Comparison of ENCODE assay signal across 19 cellular contexts in genomic region chr22:26937213-26937612, GRCh38.
"Had no signal": no experiment of that assay in that cellular context is flagged by ENCODE, and none has a peak within 500 bp of the region (broad histone marks: within the 10 kb centered on the region; RNA-seq: fewer than 3 reads in every experiment).

No MANE protein-coding gene starts in this region.

- H3K4me3 ChIP-seq: heart left ventricle, prostate gland, right lobe of liver, spleen, transverse colon had no signal

- H3K4me1 ChIP-seq: heart left ventricle, prostate gland, right lobe of liver, spleen, transverse colon had no signal

- FAIRE-seq: frontal cortex, islet of Langerhans had no signal

- H3K36me3 ChIP-seq: brain microvascular endothelial cell, heart left ventricle, prostate gland, right lobe of liver, spleen, transverse colon had no signal

- H3K9me3 ChIP-seq: prostate gland, right lobe of liver, transverse colon had no signal

- H3K27ac ChIP-seq: brain microvascular endothelial cell, heart left ventricle, prostate gland, right lobe of liver, spleen, transverse colon had no signal

- DNase-seq: activated CD4-positive, alpha-beta T cell treated with anti-CD3 and anti-CD28 coated beads, Interleukin-2, amount 50 U/mL, for 4 hours; activated effector memory CD4-positive, alpha-beta T cell treated with anti-CD3 and anti-CD28 coated beads, Interleukin-2, amount 50 U/mL, for 16 hours; activated T-cell treated with anti-CD3 and anti-CD28 coated beads, Interleukin-2, amount 50 U/mL, for 4 hours; amniotic stem cell; brain microvascular endothelial cell; cerebellar nuclear complex; heart left ventricle; mammary epithelial cell; natural killer cell; right lobe of liver; spleen; stimulated activated CD4-positive, alpha-beta T cell treated with anti-CD3 and anti-CD28 coated beads, Interleukin-1b, Interleukin-23, amount 100 ng/mL, for 48 hours; stimulated activated naive CD4-positive, alpha-beta T cell; substantia nigra; transverse colon had no signal

- ATAC-seq: activated naive CD4-positive, alpha-beta T cell treated with anti-CD3 and anti-CD28 coated beads, Interleukin-2, amount 50 U/mL, for 72 hours; activated T-cell treated with anti-CD3 and anti-CD28 coated beads, Interleukin-2, amount 50 U/mL, for 4 hours; heart left ventricle; natural killer cell; right lobe of liver had no signal

- H3K27me3 ChIP-seq: brain microvascular endothelial cell, right lobe of liver, spleen, transverse colon had no signal
